1 cellular context compared by ENCODE assay signal in genomic region chr11:64996710-64997380, GRCh38.
TF ChIP-seq lines count a peak whose summit lies in the region.

BATF2 (minus strand) TSS chr11:64996971; CDS start chr11:64996914, 57 bp downstream.

TF ChIP-seq in GM12878, 131 proteins besides CTCF, POLR2A, EP300 and RAD21 (continued from another document and continues in another):
- TF ChIP-seq REST (IDR thresholded peaks at IDR 0.05; ENCODE audit: low read depth, low read length) (0 out of 2 replicates have a peak, but pooled peaks have one; percentile 33), BCL11A (IDR thresholded peaks at IDR 0.05; ENCODE audit: low read depth, low read length) (no peak), SUZ12 (IDR thresholded peaks at IDR 0.05; ENCODE audit: unreplicated experiment) (no peak), BCL3 (IDR thresholded peaks at IDR 0.05; ENCODE audit: borderline replicate concordance, insufficient read depth, low read depth, low read length, poor library complexity, severe bottlenecking) (no peak), CHD1 (IDR thresholded peaks at IDR 0.05; ENCODE audit: low read depth, low read length) (no peak), ZBTB40 (IDR thresholded peaks at IDR 0.05; ENCODE audit: borderline replicate concordance) (no peak), ZNF274 (IDR thresholded peaks at IDR 0.05; ENCODE audit: insufficient read depth, insufficient read length) (no peak), USF2 (IDR thresholded peaks at IDR 0.05; ENCODE audit: borderline replicate concordance, low read depth, low read length) (no peak; the same call in 1 of the 2 replicates), BCLAF1 (IDR thresholded peaks at IDR 0.05) (no peak), TARDBP (IDR thresholded peaks at IDR 0.05; ENCODE audit: borderline replicate concordance) (no peak), NR2C2 (IDR thresholded peaks at IDR 0.05; ENCODE audit: borderline replicate concordance, control insufficient read depth, insufficient read length, low read depth) (no peak), LARP7 (IDR thresholded peaks at IDR 0.05) (no peak), ZNF687 (IDR thresholded peaks at IDR 0.05) (no peak), PKNOX1 (IDR thresholded peaks at IDR 0.05) (no peak), PAX8 (IDR thresholded peaks at IDR 0.05) (no peak), MYB (IDR thresholded peaks at IDR 0.05; ENCODE audit: borderline replicate concordance, low read depth, low read length) (no peak), RBBP5 (conservative IDR thresholded peaks at IDR 0.05) (no peak), GABPA (IDR thresholded peaks at IDR 0.05; ENCODE audit: low read depth) (no peak), RAD51 (IDR thresholded peaks at IDR 0.05) (peak; percentile 23; the same call in 1 of the 2 replicates), PML (IDR thresholded peaks at IDR 0.05; ENCODE audit: low read length) (no peak), PBX3 (IDR thresholded peaks at IDR 0.05; ENCODE audit: insufficient replicate concordance, low read depth, low read length) (no peak), CBFB (IDR thresholded peaks at IDR 0.05; ENCODE audit: low read depth) (no peak), CREB1 (IDR thresholded peaks at IDR 0.05; ENCODE audit: low read depth) (no peak), ASH2L (IDR thresholded peaks at IDR 0.05; ENCODE audit: borderline replicate concordance, low read depth) (no peak), SMAD1 (IDR thresholded peaks at IDR 0.05; ENCODE audit: low read depth, partially characterized antibody) (no peak), IKZF2 (IDR thresholded peaks at IDR 0.05) (peak; percentile 78 to 86; a peak in 3 of 4 replicates), MEF2A (IDR thresholded peaks at IDR 0.05; ENCODE audit: insufficient read depth, low read depth, low read length) (no peak), SREBF1 (IDR thresholded peaks at IDR 0.05; ENCODE audit: low read length) (no peak), CBX5 (IDR thresholded peaks at IDR 0.05; ENCODE audit: low read depth) (no peak), MTA2 (IDR thresholded peaks at IDR 0.05; ENCODE audit: low read depth) (no peak), CHD2 (IDR thresholded peaks at IDR 0.05; ENCODE audit: borderline replicate concordance, low read depth, low read length) (no peak), MXI1 (IDR thresholded peaks at IDR 0.05; ENCODE audit: low read depth, low read length) (no peak), EGR1 (IDR thresholded peaks at IDR 0.05; ENCODE audit: borderline replicate concordance in 1 of 2, low read depth in 2 of 2, low read length in 2 of 2) (peak in 1 of 2 experiments; percentile 69; a peak in 1 of 3 replicates), BHLHE40 (IDR thresholded peaks at IDR 0.05; ENCODE audit: borderline replicate concordance in 1 of 2, low read depth in 2 of 2, low read length in 1 of 2) (peak; percentile 65 to 67), EZH2 (IDR thresholded peaks at IDR 0.05; ENCODE audit: borderline replicate concordance, control insufficient read depth, low read depth, low read length) (no peak), ZNF24 (IDR thresholded peaks at IDR 0.05) (no peak)
